Comparison of ENCODE assay signal across 9 cellular contexts in genomic region chr7:26794541-26794940, GRCh38.
"Had no signal": no experiment of that assay in that cellular context is flagged by ENCODE, and none has a peak within 500 bp of the region (broad histone marks: within the 10 kb centered on the region; RNA-seq: fewer than 3 reads in every experiment).

No MANE protein-coding gene starts in this region.

- H3K4me2 ChIP-seq: GM23338 had no signal

- H3K36me3 ChIP-seq: HAP-1 had no signal

- H3K27ac ChIP-seq: HL-60 had no signal

- ATAC-seq: GM23338, HCT116, HepG2 had no signal

- H3K4me3 ChIP-seq: GM23338, HAP-1 had no signal

- H2AFZ ChIP-seq: GM23338 had no signal

- DNase-seq: H7, HFFc6, IMR-90 had no signal

- FAIRE-seq: H1, HepG2 had no signal

- H3K9me3 ChIP-seq: HAP-1 had no signal
